Comparison of ENCODE assay signal across 1 cellular context in the genomic region with DNA sequence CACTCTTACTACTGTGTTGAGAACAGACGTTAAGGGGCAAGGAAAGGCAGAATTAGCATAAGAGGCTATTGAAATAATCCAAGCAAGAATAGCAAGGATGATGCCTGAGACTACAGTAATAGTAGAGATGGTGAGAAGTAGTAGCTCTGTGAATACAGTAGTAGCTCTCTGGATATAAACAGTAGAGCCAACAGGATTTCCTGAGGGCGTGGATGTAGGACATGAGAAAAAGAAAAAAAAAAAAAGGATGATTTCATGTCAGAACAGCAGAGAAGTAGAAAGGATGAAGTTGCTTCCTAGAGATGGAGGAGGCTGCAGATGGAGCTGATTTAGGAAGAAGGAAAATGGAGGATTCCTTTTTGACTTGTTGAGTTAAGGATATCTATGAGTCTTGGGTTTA.
TF ChIP-seq lines count a peak whose summit lies in the region.

No MANE protein-coding gene starts in this region.

TF ChIP-seq in HepG2, 621 proteins besides CTCF, POLR2A, EP300 and RAD21 (continued from another document):
- TF ChIP-seq, protein P1, sequence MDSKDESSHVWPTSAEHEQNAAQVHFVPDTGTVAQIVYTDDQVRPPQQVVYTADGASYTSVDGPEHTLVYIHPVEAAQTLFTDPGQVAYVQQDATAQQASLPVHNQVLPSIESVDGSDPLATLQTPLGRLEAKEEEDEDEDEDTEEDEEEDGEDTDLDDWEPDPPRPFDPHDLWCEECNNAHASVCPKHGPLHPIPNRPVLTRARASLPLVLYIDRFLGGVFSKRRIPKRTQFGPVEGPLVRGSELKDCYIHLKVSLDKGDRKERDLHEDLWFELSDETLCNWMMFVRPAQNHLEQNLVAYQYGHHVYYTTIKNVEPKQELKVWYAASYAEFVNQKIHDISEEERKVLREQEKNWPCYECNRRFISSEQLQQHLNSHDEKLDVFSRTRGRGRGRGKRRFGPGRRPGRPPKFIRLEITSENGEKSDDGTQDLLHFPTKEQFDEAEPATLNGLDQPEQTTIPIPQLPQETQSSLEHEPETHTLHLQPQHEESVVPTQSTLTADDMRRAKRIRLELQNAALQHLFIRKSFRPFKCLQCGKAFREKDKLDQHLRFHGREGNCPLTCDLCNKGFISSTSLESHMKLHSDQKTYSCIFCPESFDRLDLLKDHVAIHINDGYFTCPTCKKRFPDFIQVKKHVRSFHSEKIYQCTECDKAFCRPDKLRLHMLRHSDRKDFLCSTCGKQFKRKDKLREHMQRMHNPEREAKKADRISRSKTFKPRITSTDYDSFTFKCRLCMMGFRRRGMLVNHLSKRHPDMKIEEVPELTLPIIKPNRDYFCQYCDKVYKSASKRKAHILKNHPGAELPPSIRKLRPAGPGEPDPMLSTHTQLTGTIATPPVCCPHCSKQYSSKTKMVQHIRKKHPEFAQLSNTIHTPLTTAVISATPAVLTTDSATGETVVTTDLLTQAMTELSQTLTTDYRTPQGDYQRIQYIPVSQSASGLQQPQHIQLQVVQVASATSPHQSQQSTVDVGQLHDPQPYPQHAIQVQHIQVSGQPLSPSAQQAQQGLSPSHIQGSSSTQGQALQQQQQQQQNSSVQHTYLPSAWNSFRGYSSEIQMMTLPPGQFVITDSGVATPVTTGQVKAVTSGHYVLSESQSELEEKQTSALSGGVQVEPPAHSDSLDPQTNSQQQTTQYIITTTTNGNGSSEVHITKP (CRISPR knock-in tag; IDR thresholded peaks at IDR 0.05; ENCODE audit: low read depth) = no peak
- no peak for TF ChIP-seq KAT8 (CRISPR knock-in tag; IDR thresholded peaks at IDR 0.05)
- no peak for TF ChIP-seq SKI (IDR thresholded peaks at IDR 0.05; ENCODE audit: partially characterized antibody)
- no peak for TF ChIP-seq ASH2L (IDR thresholded peaks at IDR 0.05; ENCODE audit: insufficient read length, low read depth, low read length)
